37 cellular contexts compared by ENCODE assay signal in genomic region chr1:110195196-110195595, GRCh38. TPM values are rescaled to one million over a fixed set of nuclear protein-coding genes. Genes with fewer than 3 reads are reported as not detected.
"Had no signal": no experiment of that assay in that cellular context is flagged by ENCODE, and none has a peak within 500 bp of the region (broad histone marks: within the 10 kb centered on the region; RNA-seq: fewer than 3 reads in every experiment).

No MANE protein-coding gene starts in this region.

- H3K27me3 ChIP-seq: MG63 had no signal

- DNase-seq: Karpas-422, Kasumi-1, KG1, MG63, MM.1S, MV-4-11, NCI-H1048, NCI-H1092, NCI-H1092 treated with DMSO at 0.1 percent for 48 hours, NCI-H1105, NCI-H1105 treated with DMSO at 0.1 percent for 48 hours, NCI-H1417, NCI-H1417 treated with DMSO at 0.1 percent for 48 hours, NCI-H1436, NCI-H1436 treated with DMSO at 0.1 percent for 48 hours, NCI-H146, NCI-H1694, NCI-H1694 treated with DMSO at 0.1 percent for 48 hours, NCI-H187, NCI-H187 treated with DMSO at 0.1 percent for 48 hours, NCI-H1930, NCI-H2029, NCI-H2029 treated with DMSO at 0.1 percent for 48 hours, NCI-H2081, NCI-H2081 treated with DMSO at 0.1 percent for 48 hours, NCI-H2107, NCI-H2171, NCI-H2171 treated with DMSO at 0.1 percent for 48 hours, NCI-H2227 treated with DMSO at 0.1 percent for 48 hours, NCI-H226, NCI-H345, NCI-H446, NCI-H446 treated with DMSO at 0.1 percent for 48 hours, NCI-H510A had no signal

- H3K4me3 ChIP-seq: MG63 had no signal

- H3K9me3 ChIP-seq: MG63 had no signal

- H3K27ac ChIP-seq: KMS-11 had no signal

- H3K9ac ChIP-seq: KMS-11 had no signal

- H3K4me2 ChIP-seq: KMS-11 had no signal

- H3K36me3 ChIP-seq: MG63 had no signal

RNA-seq across cellular contexts. Expression of gene SLC6A17, which starts 44.9 kb away (rescaled TPM):
- total RNA-seq: MCF 10A, NCI-H460 had no signal
